ENCODE assay signal across 8 cellular contexts in the genomic region with DNA sequence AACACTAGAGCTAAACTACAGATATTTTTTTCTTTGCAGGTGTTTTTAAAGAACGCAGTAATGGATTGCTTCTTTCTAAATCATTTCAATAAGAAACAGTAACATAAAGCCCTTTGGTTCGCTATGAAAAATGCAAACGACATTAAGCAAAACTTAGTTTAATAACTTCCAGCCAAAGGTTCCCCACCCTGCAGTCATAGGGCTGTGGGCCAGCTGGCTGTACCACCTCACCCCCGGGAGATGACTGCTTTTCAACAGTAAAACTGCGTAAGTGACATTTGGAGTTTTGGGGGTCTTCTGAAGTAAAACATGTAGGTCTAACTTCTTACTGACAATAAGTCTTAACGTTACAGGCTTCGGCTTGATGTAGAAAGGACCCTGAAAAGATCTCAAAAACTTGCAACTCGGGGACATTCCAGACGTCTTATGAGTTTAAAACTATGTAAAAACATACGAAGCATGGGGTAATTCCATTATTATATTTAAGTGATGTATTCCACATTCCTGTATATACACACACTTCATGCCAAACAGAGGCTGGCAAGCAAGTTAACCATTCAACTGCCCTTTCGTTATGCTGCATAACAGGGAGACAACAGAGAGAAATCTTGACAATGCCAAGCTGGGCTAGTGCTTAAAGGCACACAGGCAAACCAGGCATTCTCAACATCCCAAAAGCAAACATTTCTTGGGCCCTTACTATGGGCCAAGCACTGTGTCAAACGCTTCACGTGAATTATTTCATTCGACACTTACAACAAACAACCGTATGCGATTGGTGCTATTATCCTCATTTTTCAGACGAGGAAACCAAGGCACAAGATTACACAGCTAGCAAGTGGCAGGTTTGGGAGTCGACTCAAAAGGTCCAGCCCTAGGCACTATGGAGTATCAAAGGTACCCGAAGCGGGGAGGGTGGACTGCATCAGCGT. TPM values are rescaled to one million over a fixed set of nuclear protein-coding genes. Genes with fewer than 3 reads are reported as not detected.
DNase-seq lines count a peak whose midpoint lies in the region; ATAC-seq and TF ChIP-seq lines count a peak whose summit lies in the region.

No MANE protein-coding gene starts in this region.

- H3K4me1 ChIP-seq in CD4-positive, CD25-positive, alpha-beta regulatory T cell (ENCODE audit: control insufficient read depth, insufficient read depth, low read length, poor library complexity, severe bottlenecking) = peaks cover 33% of the 10 kb centered on the region
- H3K4me1 ChIP-seq in PC-3 (ENCODE audit: insufficient read depth, low read length) (peaks cover 20% of the 10 kb centered on the region), esophagus muscularis mucosa (peaks cover 15 to 58% (median 48%) of the 10 kb centered on the region in 4 donors), neural progenitor cell (peaks cover 8% of the 10 kb centered on the region)

- no peaks in the 10 kb centered on the region for H3K27me3 ChIP-seq in CD4-positive, CD25-positive, alpha-beta regulatory T cell (ENCODE audit: control insufficient read depth, insufficient read depth, low read length)
- H3K27me3 ChIP-seq in PC-3 (ENCODE audit: low read length) = no peaks in the 10 kb centered on the region
- H3K27me3 ChIP-seq in esophagus muscularis mucosa = no peaks in the 10 kb centered on the region
- H3K27me3 ChIP-seq in neural progenitor cell = no peaks in the 10 kb centered on the region

- H3K27me3 Mint-ChIP-seq in CD4-positive, CD25-positive, alpha-beta regulatory T cell = peaks cover 10% of the 10 kb centered on the region
- H3K27me3 Mint-ChIP-seq in neural progenitor cell (ENCODE audit: insufficient read depth, low read depth) = peaks cover 4% of the 10 kb centered on the region

- 19% methylated on average over 20 of the region's 21 CpGs for WGBS in esophagus muscularis mucosa

- H2AFZ ChIP-seq in PC-3 (ENCODE audit: low read length) = no peak overlapping the region
- H2AFZ ChIP-seq in neural progenitor cell (replicated peaks) = no peak overlapping the region

- DNase-seq in CD4-positive, CD25-positive, alpha-beta regulatory T cell = no peak
- DNase-seq in PC-3 (no peak), esophagus muscularis mucosa (ENCODE audit: extremely low spot score) (no peak), neural progenitor cell (ENCODE audit: low spot score) (no peak), omental fat pad (ENCODE audit: low spot score) (no peak), GM10266 (ENCODE audit: extremely low spot score) (no peak), NCI-H2196 treated with DMSO at 0.1 percent for 48 hours (lab: John Stamatoyannopoulos, UW; ENCODE audit: unreplicated experiment) (no peak)

- no peaks in the 10 kb centered on the region for H3K36me3 Mint-ChIP-seq in CD4-positive, CD25-positive, alpha-beta regulatory T cell
- H3K36me3 Mint-ChIP-seq in neural progenitor cell = peaks cover 12% of the 10 kb centered on the region

- H3F3A ChIP-seq in PC-3 (ENCODE audit: low read length, unreplicated experiment) = no peaks in the 10 kb centered on the region
- H3F3A ChIP-seq in neural progenitor cell (ENCODE audit: low read depth) = no peaks in the 10 kb centered on the region

- no peak for TF ChIP-seq POLR2A in esophagus muscularis mucosa (IDR thresholded peaks at IDR 0.05; ENCODE audit: low read depth)

- H3K4me2 ChIP-seq in PC-3 (ENCODE audit: low read length) (peak overlapping the region; percentile 76), neural progenitor cell (peak overlapping the region; percentile 99)

- H3K27ac ChIP-seq in CD4-positive, CD25-positive, alpha-beta regulatory T cell (ENCODE audit: insufficient read depth, low read length, poor library complexity, severe bottlenecking) = no peak overlapping the region
- no peak overlapping the region for H3K27ac ChIP-seq in PC-3 (ENCODE audit: low read length)
- H3K27ac ChIP-seq in esophagus muscularis mucosa (replicated peaks in 1 of 4) = peak overlapping the region; percentile 92 to 96 (median 93)
- H3K27ac ChIP-seq in neural progenitor cell = no peak overlapping the region

- peak overlapping the region; percentile 93 to 98 (median 94) for H3K4me3 Mint-ChIP-seq in CD4-positive, CD25-positive, alpha-beta regulatory T cell
- H3K4me3 Mint-ChIP-seq in neural progenitor cell = peak overlapping the region; percentile 93

- intact Hi-C loops in PC-3 (cut with micrococcal nuclease) = no loop called here
- intact Hi-C loops in esophagus muscularis mucosa (cut with DNase I) = loop anchor here (5.0 to 10.0 kb wide), 2 partner anchors 123 to 260 kb away; partner anchors contain the start of gene SGSM3

- POLR2A ChIA-PET in PC-3 (lab: Charles Lee; ENCODE audit: unreplicated experiment) = interaction anchor here (0.6 kb wide), 1 partner anchor 221 kb away, joined by 3 read pairs; the partner anchor contains the start of genes ST13 and XPNPEP3

- no peak for TF ChIP-seq EP300 in esophagus muscularis mucosa (IDR thresholded peaks at IDR 0.05)

- CTCF ChIA-PET in PC-3 (lab: Charles Lee) = interaction anchor here (0.6 kb wide), 1 partner anchor 178 kb away, joined by 3 read pairs; no protein-coding TSS in a partner anchor

- H3K4me1 Mint-ChIP-seq in CD4-positive, CD25-positive, alpha-beta regulatory T cell = peaks cover 23 to 61% (median 39%) of the 10 kb centered on the region in 4 donors
- H3K4me1 Mint-ChIP-seq in neural progenitor cell = peaks cover 30% of the 10 kb centered on the region

- TSS peak; percentile 49 for BruUV-seq in PC-3 (replicated peaks; lab: Mats Ljungman, UMichigan)

- H3K27ac Mint-ChIP-seq in CD4-positive, CD25-positive, alpha-beta regulatory T cell = peak overlapping the region; percentile 50 to 99 (median 92)
- no peak overlapping the region for H3K27ac Mint-ChIP-seq in neural progenitor cell

- no peaks in the 10 kb centered on the region for H3K9me2 ChIP-seq in PC-3 (replicated peaks; ENCODE audit: low read length)

- no peaks in the 10 kb centered on the region for H3K36me3 ChIP-seq in CD4-positive, CD25-positive, alpha-beta regulatory T cell (ENCODE audit: control insufficient read depth, insufficient read depth, low read length)
- no peaks in the 10 kb centered on the region for H3K36me3 ChIP-seq in PC-3 (ENCODE audit: low read depth, low read length)
- no peaks in the 10 kb centered on the region for H3K36me3 ChIP-seq in esophagus muscularis mucosa
- no peaks in the 10 kb centered on the region for H3K36me3 ChIP-seq in neural progenitor cell

- no peak for ATAC-seq in CD4-positive, CD25-positive, alpha-beta regulatory T cell (ENCODE audit: low read depth in 2 of 2)
- no peak for ATAC-seq in PC-3
- ATAC-seq in HG03442 (IDR thresholded peaks at IDR 0.05; ENCODE audit: unreplicated experiment) = no peak
- no peak for ATAC-seq in omental fat pad (ENCODE audit: low FRiP score)

- H4K20me1 ChIP-seq in PC-3 (ENCODE audit: low read length) (peaks cover 26% of the 10 kb centered on the region), neural progenitor cell (ENCODE audit: low read depth) (peaks cover 47% of the 10 kb centered on the region)

- H3K79me2 ChIP-seq in PC-3 (ENCODE audit: low read length) (peaks cover 62% of the 10 kb centered on the region), neural progenitor cell (ENCODE audit: low read depth) (peaks cover 60% of the 10 kb centered on the region)

- H3K9ac ChIP-seq in PC-3 (ENCODE audit: low read length) (peak overlapping the region; percentile 75), neural progenitor cell (peak overlapping the region; percentile 76)

- H3K9me3 Mint-ChIP-seq in CD4-positive, CD25-positive, alpha-beta regulatory T cell = no peaks in the 10 kb centered on the region
- peaks cover 6% of the 10 kb centered on the region for H3K9me3 Mint-ChIP-seq in neural progenitor cell

- H3K9me3 ChIP-seq in CD4-positive, CD25-positive, alpha-beta regulatory T cell (ENCODE audit: control insufficient read depth in 2 of 2, low read length in 2 of 2) = no peaks in the 10 kb centered on the region
- no peaks in the 10 kb centered on the region for H3K9me3 ChIP-seq in PC-3 (ENCODE audit: low read length)
- no peaks in the 10 kb centered on the region for H3K9me3 ChIP-seq in esophagus muscularis mucosa
- no peaks in the 10 kb centered on the region for H3K9me3 ChIP-seq in neural progenitor cell (ENCODE audit: low read depth)

- TF ChIP-seq CTCF in PC-3 (conservative IDR thresholded peaks at IDR 0.05; ENCODE audit: low read depth, low read length) (no peak), esophagus muscularis mucosa (IDR thresholded peaks at IDR 0.05) (no peak), neural progenitor cell (IDR thresholded peaks at IDR 0.05) (no peak), omental fat pad (IDR thresholded peaks at IDR 0.05) (no peak), GM10266 (IDR thresholded peaks at IDR 0.05; ENCODE audit: control insufficient read depth, insufficient read depth, low read depth, missing control alignments) (no peak)

- peak overlapping the region; percentile 67 for H3K4me3 ChIP-seq in CD4-positive, CD25-positive, alpha-beta regulatory T cell (ENCODE audit: low read depth, low read length)
- H3K4me3 ChIP-seq in PC-3 (ENCODE audit: low read length) (peak overlapping the region; percentile 74), esophagus muscularis mucosa (peak overlapping the region; percentile 74 to 90 (median 82)), neural progenitor cell (peak overlapping the region; percentile 93)

RNA-seq across cellular contexts. Expression of gene MRTFA, which starts 1.2 kb away (rescaled TPM):
- 94.5 TPM for total RNA-seq in CD4-positive, CD25-positive, alpha-beta regulatory T cell
- polyA plus RNA-seq in CD4-positive, CD25-positive, alpha-beta regulatory T cell = 10 to 100 TPM; 11.3 to 17.4 (median 14.9) TPM
- total RNA-seq in PC-3 (2014; rRNA removed) (28.0 and 32.6 TPM in 2 replicates), esophagus muscularis mucosa (10 to 100 TPM; 55.6 to 88.7 (median 73.6) TPM), neural progenitor cell (ENCODE audit: low replicate concordance) (11.3 and 40.9 TPM in 2 replicates), omental fat pad (10 to 100 TPM; 36.0 to 76.3 (median 54.7) TPM)

RNA-seq across cellular contexts. Expression of gene MCHR1, which starts 44.0 kb away (rescaled TPM):
- not detected for total RNA-seq in CD4-positive, CD25-positive, alpha-beta regulatory T cell
- polyA plus RNA-seq in CD4-positive, CD25-positive, alpha-beta regulatory T cell = not detected
- total RNA-seq in PC-3 (2014; rRNA removed) = not detected in 2 replicates
- total RNA-seq in esophagus muscularis mucosa = 1 to 10 TPM in 1 of 4 donors, under 1 TPM in 1, not detected in 2; 0.33 to 2.1 TPM
- 0.45 and 2.1 TPM in 2 replicates for total RNA-seq in neural progenitor cell (ENCODE audit: low replicate concordance)
- not detected for total RNA-seq in omental fat pad

Comparison
In these comparisons a context has a peak if more than half of its experiments do, and no peak if none do; other contexts are left out.
1. H3K27ac ChIP-seq: peak in esophagus muscularis mucosa (4 of 4); none in CD4-positive, CD25-positive, alpha-beta regulatory T cell (single experiment), PC-3 (single experiment) and neural progenitor cell (single experiment).
2. Peak in every context shown above with its lines, with median percentiles within 50 percentile points of each other: H3K4me3 ChIP-seq.